In genomic region chr2:191018048-191018447, GRCh38 we compare ENCODE assay signal across 24 cellular contexts. TPM values are rescaled to one million over a fixed set of nuclear protein-coding genes. Genes with fewer than 3 reads are reported as not detected.
DNase-seq lines count a peak whose midpoint lies in the region; ATAC-seq and TF ChIP-seq lines count a peak whose summit lies in the region.
"Had no signal": no experiment of that assay in that cellular context is flagged by ENCODE, and none has a peak within 500 bp of the region (broad histone marks: within the 10 kb centered on the region; RNA-seq: fewer than 3 reads in every experiment).

No MANE protein-coding gene starts in this region.

- TF ChIP-seq POLR2A in body of pancreas (IDR thresholded peaks at IDR 0.05): no peak

- peaks cover 5% of the 10 kb centered on the region for H4K20me1 ChIP-seq in osteoblast (ENCODE audit: insufficient read depth, low read length)

- H3K9me3 ChIP-seq in HEK293 (ENCODE audit: control insufficient read depth, insufficient read depth, low read depth, low read length) (no peaks in the 10 kb centered on the region), body of pancreas (no peaks in the 10 kb centered on the region), osteoblast (ENCODE audit: low read depth, low read length) (no peaks in the 10 kb centered on the region)
- H3K9me3 ChIP-seq: esophagus squamous epithelium had no signal

- DNase-seq in activated naive CD8-positive, alpha-beta T cell treated with anti-CD3 and anti-CD28 coated beads, Interleukin-2, amount 50 U/mL, for 24 hours: no peak
- DNase-seq in body of pancreas (no peak), osteoblast (ENCODE audit: insufficient read length, low spot score, missing footprints) (peak; percentile 67), 8988T (no peak), NCI-H1105 (lab: John Stamatoyannopoulos, UW) (no peak), NCI-H2171 treated with DMSO at 0.1 percent for 48 hours (lab: John Stamatoyannopoulos, UW) (no peak)
- DNase-seq: activated B cell treated with CpG ODN at 0.5 μM for 24 hours; activated gamma-delta T cell treated with Interleukin-2 at 50 U/mL for 16 hours; AML-193; Calu3; effector CD8-positive, alpha-beta T cell; esophagus squamous epithelium; HCEC 1CT; left cardiac atrium; NCI-H1092 treated with DMSO at 0.1 percent for 48 hours; NCI-H2081 treated with DMSO at 0.1 percent for 48 hours; stimulated activated CD4-positive, alpha-beta T cell treated with anti-CD3 and anti-CD28 coated beads, Interleukin-2, amount 100 ng/mL, for 48 hours; T-helper 9 cell; trophoblast cell had no signal

- CTCF ChIA-PET in HEK293 (lab: Yijun Ruan, JAX): no interaction called here

- peak overlapping the region; percentile 88 for H3K27ac Mint-ChIP-seq in activated naive CD8-positive, alpha-beta T cell
- H3K27ac Mint-ChIP-seq in activated naive CD8-positive, alpha-beta T cell treated with anti-CD3 and anti-CD28 coated beads, Interleukin-2, amount 50 U/mL, for 24 hours: no peak overlapping the region

- peaks cover 9% of the 10 kb centered on the region for H3K9me3 Mint-ChIP-seq in activated naive CD8-positive, alpha-beta T cell (ENCODE audit: low read depth)
- peaks cover 8% of the 10 kb centered on the region for H3K9me3 Mint-ChIP-seq in activated naive CD8-positive, alpha-beta T cell treated with anti-CD3 and anti-CD28 coated beads, Interleukin-2, amount 50 U/mL, for 24 hours
- H3K9me3 Mint-ChIP-seq: activated B cell treated with CpG ODN at 0.5 μM for 24 hours had no signal

- peaks cover 9% of the 10 kb centered on the region for H3K79me2 ChIP-seq in osteoblast (ENCODE audit: insufficient read depth, low read length)

- H3K4me3 ChIP-seq in HEK293 (ENCODE audit: low read depth, low read length) (no peak overlapping the region), body of pancreas (no peak overlapping the region), osteoblast (ENCODE audit: insufficient read depth, low read length) (no peak overlapping the region)
- H3K4me3 ChIP-seq: esophagus squamous epithelium, skin epidermis had no signal

- 59 to 72% methylated on average over 1 of the region's 1 CpG for WGBS in body of pancreas, 2 donors

- H3K36me3 ChIP-seq in HEK293 (ENCODE audit: control insufficient read depth in 2 of 2, insufficient read depth in 1 of 2, low read length in 2 of 2) (no peaks in the 10 kb centered on the region), body of pancreas (replicated peaks in 1 of 2; ENCODE audit: insufficient read depth in 1 of 2, low read depth in 2 of 2) (no peaks in the 10 kb centered on the region), osteoblast (ENCODE audit: insufficient read depth, low read length) (no peaks in the 10 kb centered on the region)
- H3K36me3 ChIP-seq: esophagus squamous epithelium had no signal

- no peak overlapping the region for H3K4me3 Mint-ChIP-seq in activated naive CD8-positive, alpha-beta T cell
- no peak overlapping the region for H3K4me3 Mint-ChIP-seq in activated naive CD8-positive, alpha-beta T cell treated with anti-CD3 and anti-CD28 coated beads, Interleukin-2, amount 50 U/mL, for 24 hours
- H3K4me3 Mint-ChIP-seq: activated B cell treated with CpG ODN at 0.5 μM for 24 hours had no signal

- intact Hi-C loops in body of pancreas (cut with DNase I): no loop called here

- H3K4me1 ChIP-seq in HEK293 (ENCODE audit: control insufficient read depth, insufficient read depth, low read length): no peaks in the 10 kb centered on the region; the same call in 1 of the 2 replicates
- H3K4me1 ChIP-seq in body of pancreas: peaks cover 24% of the 10 kb centered on the region
- H3K4me1 ChIP-seq in osteoblast (ENCODE audit: insufficient read depth, low read length): peaks cover 32% of the 10 kb centered on the region

- no peak overlapping the region for H2AFZ ChIP-seq in osteoblast (ENCODE audit: low read length)

- no peak for ATAC-seq in activated naive CD8-positive, alpha-beta T cell treated with anti-CD3 and anti-CD28 coated beads, Interleukin-2, amount 50 U/mL, for 24 hours
- ATAC-seq in body of pancreas: no peak
- ATAC-seq: left cardiac atrium; Panc1; stimulated activated naive CD8-positive, alpha-beta T cell treated with anti-CD3 and anti-CD28 coated beads, Interleukin-15, amount 100 ng/mL, for 72 hours had no signal

- no peak overlapping the region for H3K4me2 ChIP-seq in osteoblast (ENCODE audit: insufficient read depth, low read length)

- TF ChIP-seq CTCF in HEK293 (tag by site-specific recombination; IDR thresholded peaks at IDR 0.05) (no peak), body of pancreas (IDR thresholded peaks at IDR 0.05) (no peak), osteoblast (IDR thresholded peaks at IDR 0.05; ENCODE audit: extremely low read depth, low read depth, low read length) (no peak)

- peaks cover 10% of the 10 kb centered on the region for H3K36me3 Mint-ChIP-seq in activated naive CD8-positive, alpha-beta T cell
- peaks cover 4% of the 10 kb centered on the region for H3K36me3 Mint-ChIP-seq in activated naive CD8-positive, alpha-beta T cell treated with anti-CD3 and anti-CD28 coated beads, Interleukin-2, amount 50 U/mL, for 24 hours (ENCODE audit: low read depth)

- POLR2A ChIA-PET in HEK293 (lab: Yijun Ruan, JAX): no interaction called here

- H3K27ac ChIP-seq in HEK293 (ENCODE audit: extremely low read depth, low read depth, low read length): no peak overlapping the region
- H3K27ac ChIP-seq in body of pancreas: peak overlapping the region in 3 of 4 donors; percentile 35 to 91 (median 56)
- no peak overlapping the region for H3K27ac ChIP-seq in osteoblast (ENCODE audit: low read depth, low read length)
- H3K27ac ChIP-seq: esophagus squamous epithelium had no signal

- H3K27me3 Mint-ChIP-seq in activated naive CD8-positive, alpha-beta T cell: no peaks in the 10 kb centered on the region
- peaks cover 2% of the 10 kb centered on the region for H3K27me3 Mint-ChIP-seq in activated naive CD8-positive, alpha-beta T cell treated with anti-CD3 and anti-CD28 coated beads, Interleukin-2, amount 50 U/mL, for 24 hours
- H3K27me3 Mint-ChIP-seq: activated B cell treated with CpG ODN at 0.5 μM for 24 hours; stimulated activated naive CD8-positive, alpha-beta T cell treated with anti-CD3 and anti-CD28 coated beads, Interleukin-15, amount 100 ng/mL, for 72 hours had no signal

- H3K27me3 ChIP-seq in body of pancreas: no peaks in the 10 kb centered on the region
- H3K27me3 ChIP-seq in osteoblast (ENCODE audit: insufficient read depth, low read length): no peaks in the 10 kb centered on the region
- H3K27me3 ChIP-seq: esophagus squamous epithelium had no signal

- H3K4me1 Mint-ChIP-seq in activated naive CD8-positive, alpha-beta T cell (ENCODE audit: low read depth): peaks cover 33% of the 10 kb centered on the region
- H3K4me1 Mint-ChIP-seq in activated naive CD8-positive, alpha-beta T cell treated with anti-CD3 and anti-CD28 coated beads, Interleukin-2, amount 50 U/mL, for 24 hours: peaks cover 29% of the 10 kb centered on the region

TF ChIP-seq in HEK293, 187 proteins besides CTCF, POLR2A, EP300 and RAD21:
- TF ChIP-seq SCRT1 (tag by site-specific recombination; IDR thresholded peaks at IDR 0.05; ENCODE audit: borderline replicate concordance) (0 out of 2 replicates have a peak, but pooled peaks have one; percentile 18), SCRT2 (tag by site-specific recombination; IDR thresholded peaks at IDR 0.05) (peak; percentile 73), INSM2 (tag by site-specific recombination; IDR thresholded peaks at IDR 0.05) (no peak), ZNF768 (tag by site-specific recombination; IDR thresholded peaks at IDR 0.05) (no peak)
TF ChIP-seq in HEK293: peak in this region for 2.

RNA-seq across cellular contexts. Expression of gene STAT1, which starts 4.1 kb away (rescaled TPM):
- total RNA-seq in body of pancreas (10 to 100 TPM; 30.1 to 56.4 TPM), osteoblast (447 and 530 TPM in 2 replicates)

Comparison
In these comparisons a context has a peak if more than half of its experiments do, and no peak if none do; other contexts are left out.
1. H3K27ac ChIP-seq: peak in body of pancreas (3 of 4); none in HEK293 (single experiment) and osteoblast (single experiment).